ENCODE assay signal across 8 cellular contexts in the genomic region with DNA sequence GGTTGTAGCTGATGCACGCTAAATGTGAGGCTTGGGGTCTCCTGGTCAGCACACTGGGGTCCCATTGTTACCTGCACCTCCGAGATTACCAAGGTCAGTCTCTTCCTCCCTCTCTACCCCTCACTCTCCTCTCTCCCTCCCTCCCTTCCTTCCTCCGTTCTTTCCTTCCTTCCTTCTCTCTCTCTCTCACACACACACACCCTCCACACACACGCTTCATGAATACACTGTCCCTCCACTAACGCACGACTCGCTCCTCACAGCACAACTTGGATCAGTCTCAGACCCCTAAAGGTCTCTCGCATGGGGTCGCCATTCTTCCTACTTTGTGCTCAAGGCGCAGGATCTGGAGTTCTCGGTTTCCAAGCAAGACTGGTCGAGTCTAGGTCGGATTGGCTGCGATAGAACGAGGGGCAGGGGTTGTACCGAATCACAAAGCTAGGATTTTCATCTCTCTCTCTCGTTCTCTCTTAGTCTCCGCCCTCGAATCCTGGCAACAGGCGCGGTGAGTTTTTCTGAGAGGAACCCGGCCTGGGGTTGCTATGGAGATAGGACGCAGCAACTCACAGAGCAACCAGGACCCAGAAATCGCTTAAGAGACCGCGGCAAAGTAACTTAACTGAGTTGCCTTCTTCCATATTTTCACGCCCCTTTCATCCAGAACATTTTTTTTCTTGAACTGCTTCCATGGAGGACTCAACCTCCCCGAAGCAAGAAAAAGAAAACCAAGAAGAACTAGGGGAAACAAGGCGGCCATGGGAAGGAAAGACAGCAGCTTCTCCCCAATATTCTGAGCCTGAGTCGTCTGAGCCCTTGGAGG. TPM values are rescaled to one million over a fixed set of nuclear protein-coding genes. Genes with fewer than 3 reads are reported as not detected.
A peak's percentile ranks its signal among the peaks of the same experiment; 100 is the strongest.
DNase-seq lines count a peak whose midpoint lies in the region; ATAC-seq and TF ChIP-seq lines count a peak whose summit lies in the region.

A gene (plus strand): TSS at position 543 of the 820 bp plus-strand sequence. CDS start 145 bp downstream, at position 688.

- CTCF ChIA-PET in Caco-2 (lab: Charles Lee), result interaction anchor here (0.6 kb wide), 2 partner anchors 105 to 348 kb away, joined by 3 read pairs; a partner anchor contains a TSS

- no peaks in the 10 kb centered on the region for H3F3A ChIP-seq in OCI-LY1 (ENCODE audit: insufficient read depth, low read length)

- peaks cover 7% of the 10 kb centered on the region for H3K4me1 Mint-ChIP-seq in Caco-2 (ENCODE audit: low read depth, unreplicated experiment)

- peak within 1 kb of the TSS; percentile 77 for H3K4me3 Mint-ChIP-seq in Caco-2 (ENCODE audit: unreplicated experiment)

- H3K9ac ChIP-seq in HUES64 (ENCODE audit: low read depth, low read length), result peak within 1 kb of the TSS; percentile 93
- peak within 1 kb of the TSS; percentile 26; the same call in 1 of the 2 replicates for H3K9ac ChIP-seq in OCI-LY1 (ENCODE audit: low read length)
- H3K9ac ChIP-seq in mucosa of rectum (ENCODE audit: low read depth in 1 of 2, low read length in 2 of 2), result peak within 1 kb of the TSS in 1 of 2 donors; percentile 10

- no TSS peak for BruUV-seq in Caco-2 (replicated peaks; lab: Mats Ljungman, UMichigan)

- peak within 1 kb of the TSS; percentile 83 for H3K4me2 ChIP-seq in OCI-LY1 (ENCODE audit: low read length)

- H3K9me2 ChIP-seq in OCI-LY1 (ENCODE audit: low read depth, low read length), result no peaks in the 10 kb centered on the region

- no peaks in the 10 kb centered on the region for H3K9me3 ChIP-seq in Caco-2
- no peaks in the 10 kb centered on the region for H3K9me3 ChIP-seq in HUES64 (ENCODE audit: insufficient read depth, low read depth, low read length)
- H3K9me3 ChIP-seq in OCI-LY1 (ENCODE audit: low read length), result no peaks in the 10 kb centered on the region
- H3K9me3 ChIP-seq in mucosa of rectum (ENCODE audit: control insufficient read depth in 2 of 2, low read length in 2 of 2), result no peaks in the 10 kb centered on the region

- ATAC-seq in GM21526 (IDR thresholded peaks at IDR 0.05; ENCODE audit: low FRiP score, unreplicated experiment) (peak; percentile 100), esophagus mucosa (peak; percentile 98)

- DNase-seq in Caco-2, result peak; percentile 88 to 89
- DNase-seq in activated T-cell treated with anti-CD3 and anti-CD28 coated beads for 48 hours (ENCODE audit: low read depth), result peak; percentile 49
- peak; percentile 73 for DNase-seq in stimulated activated CD8-positive, alpha-beta memory T cell treated with anti-CD3 and anti-CD28 coated beads, Interleukin-4, amount 100 ng/mL, for 48 hours

- H3K4me3 ChIP-seq in Caco-2 (ENCODE audit: low read depth, low read length), result peak within 1 kb of the TSS; percentile 49
- peak within 1 kb of the TSS; percentile 87 for H3K4me3 ChIP-seq in HUES64 (ENCODE audit: low read length)
- peak within 1 kb of the TSS; percentile 61 for H3K4me3 ChIP-seq in OCI-LY1 (ENCODE audit: low read depth, low read length, poor library complexity, severe bottlenecking)
- H3K4me3 ChIP-seq in mucosa of rectum (ENCODE audit: low read length in 2 of 2), result peak within 1 kb of the TSS; percentile 80 to 81

- H3K36me3 ChIP-seq in Caco-2 (ENCODE audit: control insufficient read depth, insufficient read depth, low read length), result no peaks in the 10 kb centered on the region
- no peaks in the 10 kb centered on the region for H3K36me3 ChIP-seq in HUES64 (ENCODE audit: insufficient read depth, low read length)
- no peaks in the 10 kb centered on the region for H3K36me3 ChIP-seq in OCI-LY1 (ENCODE audit: insufficient read depth, low read length)
- no peaks in the 10 kb centered on the region for H3K36me3 ChIP-seq in mucosa of rectum (ENCODE audit: control insufficient read depth in 2 of 2, insufficient read depth in 2 of 2, low read length in 2 of 2)

- POLR2A ChIA-PET in Caco-2 (lab: Charles Lee), result interaction anchor here (0.5 to 0.6 kb wide), 2 partner anchors 45 to 53 kb away, joined by 3 to 5 read pairs; a partner anchor contains a TSS

- H3K27me3 ChIP-seq in Caco-2 (replicated peaks; ENCODE audit: control insufficient read depth, insufficient read depth, low read length) (no peaks in the 10 kb centered on the region), HUES64 (ENCODE audit: insufficient read depth, low read length) (peaks cover 21% of the 10 kb centered on the region), OCI-LY1 (ENCODE audit: insufficient read depth, low read length) (no peaks in the 10 kb centered on the region), mucosa of rectum (ENCODE audit: control insufficient read depth in 2 of 2, insufficient read depth in 2 of 2, low read length in 2 of 2) (peaks cover 0 to 15% of the 10 kb centered on the region in 2 donors)

- TF ChIP-seq CTCF in Caco-2 (IDR thresholded peaks at IDR 0.05; ENCODE audit: insufficient read depth in 1 of 2, low read depth in 1 of 2, low read length in 1 of 2, severe bottlenecking in 1 of 2, unreplicated experiment in 1 of 2), result no peak
- TF ChIP-seq CTCF in OCI-LY1 (IDR thresholded peaks at IDR 0.05; ENCODE audit: low read length), result peak; percentile 20; the same call in 1 of the 2 replicates

- H3K27ac ChIP-seq in HUES64 (ENCODE audit: low read depth, low read length), result peak within 1 kb of the TSS; percentile 22; the same call in 1 of the 2 replicates
- H3K27ac ChIP-seq in OCI-LY1 (ENCODE audit: low read depth, low read length, poor library complexity, severe bottlenecking), result no peak within 1 kb of the TSS
- H3K27ac ChIP-seq in mucosa of rectum (ENCODE audit: low read depth in 2 of 2, low read length in 2 of 2), result no peak within 1 kb of the TSS

- peaks cover 4% of the 10 kb centered on the region for H3K27me3 Mint-ChIP-seq in Caco-2 (ENCODE audit: insufficient read depth, unreplicated experiment)

- H3K79me2 ChIP-seq in OCI-LY1 (ENCODE audit: insufficient read depth, low read length), result no peaks in the 10 kb centered on the region

- peaks cover 4% of the 10 kb centered on the region; the same call in 1 of the 2 replicates for H3K4me1 ChIP-seq in Caco-2
- H3K4me1 ChIP-seq in HUES64 (ENCODE audit: insufficient read depth, low read length), result peaks cover 4% of the 10 kb centered on the region; the same call in 1 of the 2 replicates
- peaks cover 18% of the 10 kb centered on the region for H3K4me1 ChIP-seq in OCI-LY1 (ENCODE audit: insufficient read depth, low read length, severe bottlenecking)
- H3K4me1 ChIP-seq in mucosa of rectum (ENCODE audit: control insufficient read depth in 2 of 2, insufficient read depth in 2 of 2, low read length in 2 of 2), result peaks cover 5% of the 10 kb centered on the region in 2 donors

- no peaks in the 10 kb centered on the region for H3K9me3 Mint-ChIP-seq in Caco-2 (ENCODE audit: unreplicated experiment)

- H3K36me3 Mint-ChIP-seq in Caco-2 (ENCODE audit: insufficient read depth, unreplicated experiment), result no peaks in the 10 kb centered on the region

- intact Hi-C loops in Caco-2 (cut with micrococcal nuclease; ENCODE audit: unreplicated experiment), result loop anchor here (1.0 kb wide), 1 partner anchor 29 kb away; no protein-coding TSS in a partner anchor

- no peaks in the 10 kb centered on the region for H4K20me1 ChIP-seq in OCI-LY1 (ENCODE audit: insufficient read depth, low read length)

- H3K27ac Mint-ChIP-seq in Caco-2 (ENCODE audit: unreplicated experiment), result peak within 1 kb of the TSS; percentile 70

- under 1% methylated on average over 30 of the region's 30 CpGs for WGBS in HUES64

- H2AFZ ChIP-seq in OCI-LY1 (ENCODE audit: low read length), result no peak within 1 kb of the TSS

RNA-seq across cellular contexts. Expression of the gene that starts here (rescaled TPM):
- total RNA-seq in Caco-2 (2022), result 0.20 and 0.23 TPM in 2 replicates
- polyA plus RNA-seq in HUES64 (2013, experiment 1 of 2), result 0.90 TPM
- 0.44 TPM for polyA plus RNA-seq in HUES64 (2013, experiment 2 of 2)
- not detected for total RNA-seq in esophagus mucosa

Comparison
In these comparisons a context has a peak if more than half of its experiments do, and no peak if none do; other contexts are left out.
1. Peak in DNase-seq and H3K4me3 ChIP-seq in Caco-2; RNA of the gene not detected or under 1 TPM.
2. Peak in ATAC-seq in esophagus mucosa; RNA of the gene not detected or under 1 TPM.